ENCODE assay signal across 7 cellular contexts in the genomic region with DNA sequence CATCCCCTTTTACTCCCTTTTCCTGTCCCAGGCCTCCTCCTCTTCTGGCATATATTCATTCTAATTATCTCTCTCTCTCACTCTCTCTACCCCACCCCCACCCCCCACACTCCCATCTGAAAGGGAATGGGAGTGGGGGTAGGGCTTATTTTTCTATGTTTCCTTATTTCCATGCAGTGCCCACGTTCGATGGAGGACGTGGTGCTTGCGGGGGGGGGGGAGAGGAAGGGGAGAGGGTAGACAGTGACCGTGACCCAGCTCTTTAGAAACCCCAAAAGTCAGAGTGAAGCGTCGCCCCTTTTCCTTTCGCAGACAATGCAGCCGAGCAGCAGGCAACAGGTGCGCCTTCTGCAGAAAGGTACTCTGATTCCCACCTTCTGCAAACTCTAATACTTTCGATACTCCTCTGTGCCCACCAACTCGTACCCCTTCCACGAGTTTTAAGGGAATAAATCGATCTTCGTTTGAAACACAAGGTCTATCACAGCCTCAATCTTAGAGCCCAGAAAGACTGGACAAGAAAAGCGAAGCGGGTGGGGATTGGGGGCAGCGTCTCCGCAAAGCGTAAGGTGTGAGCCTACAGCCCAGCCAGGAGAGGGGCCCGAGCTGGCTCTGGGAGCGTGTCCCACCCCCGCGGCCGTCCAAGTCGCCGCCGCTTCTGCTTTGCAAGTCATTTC. TPM values are rescaled to one million over a fixed set of nuclear protein-coding genes. Genes with fewer than 3 reads are reported as not detected.
DNase-seq lines count a peak whose midpoint lies in the region; ATAC-seq, FAIRE-seq and TF ChIP-seq lines count a peak whose summit lies in the region.

No MANE protein-coding gene starts in this region.

- H3K9me3 ChIP-seq in right cardiac atrium (ENCODE audit: control insufficient read depth, low read length) (no peaks in the 10 kb centered on the region), small intestine (ENCODE audit: control insufficient read depth, low read depth) (no peaks in the 10 kb centered on the region)

- peak; percentile 58 for DNase-seq in GM10266 (ENCODE audit: extremely low spot score)
- DNase-seq in activated T-helper 2 cell treated with anti-CD3 and anti-CD28 coated beads, Interferon-gamma antibody, Interleukin-2, Interleukin-4, amounts not matched to agents 10 μg/mL and 5 μg/mL and 100 μg/mL, durations not matched to agents 14 hours and 24 hours and 36 hours (ENCODE audit: low spot score): no peak
- peak in 2 of 3 donors; percentile 10 to 14 for DNase-seq in right cardiac atrium
- DNase-seq in small intestine: peak; percentile 20
- no peak for DNase-seq in NCI-H2081 treated with DMSO at 0.1 percent for 48 hours (lab: John Stamatoyannopoulos, UW)

- peaks cover 20 to 43% (median 27%) of the 10 kb centered on the region in 3 donors for H3K4me1 Mint-ChIP-seq in IgD-negative memory B cell
- H3K4me1 Mint-ChIP-seq in activated T-helper 2 cell treated with anti-CD3 and anti-CD28 coated beads, Interferon-gamma antibody, Interleukin-2, Interleukin-4, amounts not matched to agents 10 μg/mL and 5 μg/mL and 100 μg/mL, durations not matched to agents 14 hours and 24 hours and 36 hours (ENCODE audit: low read depth): peaks cover 49% of the 10 kb centered on the region

- intact Hi-C loops in activated T-helper 2 cell treated with anti-CD3 and anti-CD28 coated beads, Interferon-gamma antibody, Interleukin-2, Interleukin-4, amounts not matched to agents 10 μg/mL and 5 μg/mL and 100 μg/mL, durations not matched to agents 14 hours and 24 hours and 36 hours (cut with micrococcal nuclease): loop anchor here (1.0 to 10.0 kb wide), 8 partner anchors 8 to 1561 kb away; partner anchors contain the start of genes ACVR1C and GPD2
- intact Hi-C loops in right cardiac atrium (cut with DNase I): loop anchor here in 3 of 4 donors (5.0 to 10.0 kb wide), 2 partner anchors 104 to 251 kb away; partner anchors contain the start of gene GPD2 (in 1 of the 3)

- H3K36me3 Mint-ChIP-seq in IgD-negative memory B cell: peaks cover 3% of the 10 kb centered on the region
- H3K36me3 Mint-ChIP-seq in activated T-helper 2 cell treated with anti-CD3 and anti-CD28 coated beads, Interferon-gamma antibody, Interleukin-2, Interleukin-4, amounts not matched to agents 10 μg/mL and 5 μg/mL and 100 μg/mL, durations not matched to agents 14 hours and 24 hours and 36 hours (ENCODE audit: low read depth): peaks cover 36% of the 10 kb centered on the region

- H3K4me1 ChIP-seq in right cardiac atrium (ENCODE audit: control insufficient read depth, insufficient read depth, low read length): peaks cover 2% of the 10 kb centered on the region
- H3K4me1 ChIP-seq in small intestine (ENCODE audit: control insufficient read depth in 2 of 2, insufficient read depth in 1 of 2, low read depth in 1 of 2, low read length in 1 of 2): peaks cover 0 to 6% of the 10 kb centered on the region in 2 donors

- peaks cover 0 to 4% (median 0%) of the 10 kb centered on the region in 3 donors for H3K9me3 Mint-ChIP-seq in IgD-negative memory B cell
- no peaks in the 10 kb centered on the region for H3K9me3 Mint-ChIP-seq in activated T-helper 2 cell treated with anti-CD3 and anti-CD28 coated beads, Interferon-gamma antibody, Interleukin-2, Interleukin-4, amounts not matched to agents 10 μg/mL and 5 μg/mL and 100 μg/mL, durations not matched to agents 14 hours and 24 hours and 36 hours

- no peak for FAIRE-seq in small intestine (lab: Jason Lieb, UNC)

- H3K4me3 Mint-ChIP-seq in IgD-negative memory B cell: peak overlapping the region; percentile 96 to 99 (median 99)
- H3K4me3 Mint-ChIP-seq in activated T-helper 2 cell treated with anti-CD3 and anti-CD28 coated beads, Interferon-gamma antibody, Interleukin-2, Interleukin-4, amounts not matched to agents 10 μg/mL and 5 μg/mL and 100 μg/mL, durations not matched to agents 14 hours and 24 hours and 36 hours (ENCODE audit: low read depth): peak overlapping the region; percentile 95

- H3K4me3 ChIP-seq in right cardiac atrium (ENCODE audit: low read length) (peak overlapping the region; percentile 85), small intestine (ENCODE audit: low read depth in 1 of 2, low read length in 2 of 2) (peak overlapping the region; percentile 72 to 93)

- H3K27me3 Mint-ChIP-seq in IgD-negative memory B cell: peaks cover 27% of the 10 kb centered on the region
- peaks cover 11% of the 10 kb centered on the region for H3K27me3 Mint-ChIP-seq in activated T-helper 2 cell treated with anti-CD3 and anti-CD28 coated beads, Interferon-gamma antibody, Interleukin-2, Interleukin-4, amounts not matched to agents 10 μg/mL and 5 μg/mL and 100 μg/mL, durations not matched to agents 14 hours and 24 hours and 36 hours (ENCODE audit: low read depth)

- ATAC-seq in GM21423 (IDR thresholded peaks at IDR 0.05; ENCODE audit: unreplicated experiment): peak; percentile 22
- peak in 1 of 2 donors; percentile 27 for ATAC-seq in right cardiac atrium

- no peak for TF ChIP-seq CTCF in GM10266 (IDR thresholded peaks at IDR 0.05; ENCODE audit: control insufficient read depth, insufficient read depth, low read depth, missing control alignments)

- no peaks in the 10 kb centered on the region for H3K36me3 ChIP-seq in small intestine (ENCODE audit: control insufficient read depth in 2 of 2, insufficient read depth in 2 of 2, low read length in 2 of 2)

- 0% methylated on average over 28 of the region's 28 CpGs for WGBS in right cardiac atrium
- WGBS in small intestine, 3 donors: 0 to 1% (median 0%) methylated on average over 28 of the region's 28 CpGs

- no peaks in the 10 kb centered on the region for H3K27me3 ChIP-seq in right cardiac atrium (ENCODE audit: control insufficient read depth, insufficient read depth)
- no peaks in the 10 kb centered on the region for H3K27me3 ChIP-seq in small intestine (ENCODE audit: control insufficient read depth in 2 of 2, insufficient read depth in 2 of 2, low read length in 2 of 2)

- H3K27ac ChIP-seq in right cardiac atrium (ENCODE audit: low read length): peak overlapping the region; percentile 99
- peak overlapping the region; percentile 83 to 100 for H3K27ac ChIP-seq in small intestine (ENCODE audit: low read depth in 1 of 2, low read length in 1 of 2)

- H3K27ac Mint-ChIP-seq in IgD-negative memory B cell: peak overlapping the region; percentile 100
- H3K27ac Mint-ChIP-seq in activated T-helper 2 cell treated with anti-CD3 and anti-CD28 coated beads, Interferon-gamma antibody, Interleukin-2, Interleukin-4, amounts not matched to agents 10 μg/mL and 5 μg/mL and 100 μg/mL, durations not matched to agents 14 hours and 24 hours and 36 hours: peak overlapping the region; percentile 99

RNA-seq across cellular contexts. Expression of gene NR4A2, which starts 0.9 kb away (rescaled TPM):
- polyA plus RNA-seq in IgD-negative memory B cell (22.7 TPM), right cardiac atrium (22.7 TPM), small intestine (1 to 10 TPM; 1.3 to 5.7 (median 1.6) TPM)
- total RNA-seq in activated T-helper 2 cell treated with anti-CD3 and anti-CD28 coated beads, Interferon-gamma antibody, Interleukin-2, Interleukin-4, amounts not matched to agents 10 μg/mL and 5 μg/mL and 100 μg/mL, durations not matched to agents 14 hours and 24 hours and 36 hours: 22.1 and 24.0 TPM in 2 replicates
- total RNA-seq in right cardiac atrium: 10 to 100 TPM in 1 of 4 donors, 1 to 10 TPM in 3; 3.2 to 14.5 (median 6.1) TPM

Comparison
In these comparisons a context has a peak if more than half of its experiments do, and no peak if none do; other contexts are left out.
1. DNase-seq: peak in GM10266 (single experiment), right cardiac atrium (2 of 3) and small intestine (single experiment); none in activated T-helper 2 cell treated with anti-CD3 and anti-CD28 coated beads, Interferon-gamma antibody, Interleukin-2, Interleukin-4, amounts not matched to agents 10 μg/mL and 5 μg/mL and 100 μg/mL, durations not matched to agents 14 hours and 24 hours and 36 hours (single experiment) and NCI-H2081 treated with DMSO at 0.1 percent for 48 hours (single experiment).